ENCODE assay signal across 8 cellular contexts in the genomic region with DNA sequence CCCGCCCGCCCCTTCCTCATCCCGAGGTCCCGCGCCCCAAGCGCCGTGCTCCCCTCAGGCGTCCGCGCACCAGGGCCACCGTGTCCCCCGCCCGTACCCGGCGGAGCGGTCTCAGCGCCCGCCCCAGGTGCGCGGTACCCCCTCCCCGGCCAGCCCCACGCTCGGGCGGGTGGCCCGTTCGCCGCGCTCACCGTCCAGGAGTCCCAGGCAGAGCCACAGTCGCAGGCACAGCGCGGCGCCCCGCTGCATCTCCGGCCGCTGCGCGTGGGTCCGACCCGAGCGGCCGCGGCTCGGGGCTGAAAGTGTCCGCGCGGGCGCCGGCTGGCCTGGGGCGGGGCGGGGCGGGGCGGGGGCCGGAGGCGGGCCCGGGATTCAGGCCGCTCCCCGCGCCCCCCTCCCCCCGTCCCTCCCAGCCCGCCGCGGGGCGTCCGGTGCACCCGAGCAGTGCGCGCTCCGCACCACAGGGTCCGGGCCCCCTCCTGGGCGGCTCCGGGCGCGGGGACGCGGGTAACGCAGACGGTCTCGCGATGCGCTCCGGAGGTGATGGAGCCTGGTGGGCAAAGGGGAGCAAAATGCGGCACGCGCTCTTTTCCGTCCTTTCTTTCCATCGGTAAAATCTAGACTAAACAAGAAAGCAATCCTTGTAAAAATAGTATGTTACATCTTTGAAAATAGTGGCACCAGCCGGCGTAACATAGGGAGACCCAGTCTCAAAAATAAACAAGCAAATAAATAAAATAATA. TPM values are rescaled to one million over a fixed set of nuclear protein-coding genes. Genes with fewer than 3 reads are reported as not detected.
DNase-seq lines count a peak whose midpoint lies in the region; ATAC-seq and TF ChIP-seq lines count a peak whose summit lies in the region.

A gene (minus strand): TSS at position 304 of the 743 bp plus-strand sequence. CDS start 55 bp downstream, at position 249.

- no peak within 1 kb of the TSS for H3K27ac Mint-ChIP-seq in activated CD8-positive, alpha-beta T cell treated with anti-CD3 and anti-CD28 coated beads, Interleukin-2, amount 10 ng/mL, durations not matched to agents 7 days and 5 days

- intact Hi-C loops in sigmoid colon (cut with DNase I): no loop called here

- no peak within 1 kb of the TSS for H3K27ac ChIP-seq in sigmoid colon

- CTCF ChIA-PET in activated CD8-positive, alpha-beta T cell treated with anti-CD3 and anti-CD28 coated beads, Interleukin-2, amount 10 ng/mL, durations not matched to agents 7 days and 5 days (lab: Charles Lee): interaction anchor here (1.4 to 1.6 kb wide), 2 partner anchors 47 to 69 kb away, joined by 3 to 9 read pairs; no protein-coding TSS in a partner anchor

- peaks cover 25 to 70% (median 43%) of the 10 kb centered on the region in 3 donors for H3K27me3 ChIP-seq in sigmoid colon

- H3K4me1 Mint-ChIP-seq in activated CD8-positive, alpha-beta T cell treated with anti-CD3 and anti-CD28 coated beads, Interleukin-2, amount 10 ng/mL, durations not matched to agents 7 days and 5 days (ENCODE audit: low read depth): peaks cover 11% of the 10 kb centered on the region

- no peaks in the 10 kb centered on the region for H3K9me3 ChIP-seq in sigmoid colon

- TF ChIP-seq POLR2A in sigmoid colon (IDR thresholded peaks at IDR 0.05): no peak

- POLR2A ChIA-PET in activated CD8-positive, alpha-beta T cell treated with anti-CD3 and anti-CD28 coated beads, Interleukin-2, amount 10 ng/mL, durations not matched to agents 7 days and 5 days (lab: Charles Lee): no interaction called here

- TF ChIP-seq EP300 in sigmoid colon (IDR thresholded peaks at IDR 0.05): no peak

- no peaks in the 10 kb centered on the region for H3K36me3 ChIP-seq in sigmoid colon

- DNase-seq in GM12864 (ENCODE audit: low read depth): no peak
- no peak for DNase-seq in activated CD8-positive, alpha-beta T cell treated with anti-CD3 and anti-CD28 coated beads, Interleukin-2, amount 10 ng/mL, durations not matched to agents 7 days and 5 days
- DNase-seq in glomerular endothelial cell (ENCODE audit: extremely low read depth, low read depth, low spot score): no peak
- no peak for DNase-seq in sigmoid colon
- DNase-seq in globus pallidus (ENCODE audit: low spot score): no peak
- no peak for DNase-seq in hepatic stellate cell (ENCODE audit: low spot score)
- no peak for DNase-seq in NCI-H2107 (lab: John Stamatoyannopoulos, UW)
- no peak for DNase-seq in KG1 (lab: John Stamatoyannopoulos, UW)

- TF ChIP-seq CTCF in GM12864 (IDR thresholded peaks at IDR 0.05; ENCODE audit: low read depth, low read length, missing control alignments) (no peak), sigmoid colon (IDR thresholded peaks at IDR 0.05) (no peak)

- peaks cover 0 to 19% (median 17%) of the 10 kb centered on the region in 4 donors for H3K4me1 ChIP-seq in sigmoid colon

- ATAC-seq in activated CD8-positive, alpha-beta T cell treated with anti-CD3 and anti-CD28 coated beads, Interleukin-2, amount 10 ng/mL, durations not matched to agents 7 days and 5 days: peak; percentile 47

- H3K9me3 Mint-ChIP-seq in activated CD8-positive, alpha-beta T cell treated with anti-CD3 and anti-CD28 coated beads, Interleukin-2, amount 10 ng/mL, durations not matched to agents 7 days and 5 days (ENCODE audit: insufficient read depth): no peaks in the 10 kb centered on the region

- peaks cover 40% of the 10 kb centered on the region for H3K27me3 Mint-ChIP-seq in activated CD8-positive, alpha-beta T cell treated with anti-CD3 and anti-CD28 coated beads, Interleukin-2, amount 10 ng/mL, durations not matched to agents 7 days and 5 days (ENCODE audit: low read depth)

- 1 to 2% methylated on average over 89 of the region's 89 CpGs for WGBS in sigmoid colon, 2 donors

- H3K36me3 Mint-ChIP-seq in activated CD8-positive, alpha-beta T cell treated with anti-CD3 and anti-CD28 coated beads, Interleukin-2, amount 10 ng/mL, durations not matched to agents 7 days and 5 days (ENCODE audit: low read depth): no peaks in the 10 kb centered on the region

- peak within 1 kb of the TSS; percentile 32 for H3K4me3 ChIP-seq in GM12864 (ENCODE audit: low read depth, low read length)
- H3K4me3 ChIP-seq in sigmoid colon: peak within 1 kb of the TSS in 3 of 4 donors; percentile 33 to 50 (median 47)

- peak within 1 kb of the TSS; percentile 77 for H3K4me3 Mint-ChIP-seq in activated CD8-positive, alpha-beta T cell treated with anti-CD3 and anti-CD28 coated beads, Interleukin-2, amount 10 ng/mL, durations not matched to agents 7 days and 5 days

RNA-seq across cellular contexts. Expression of the gene that starts here (rescaled TPM):
- 1 to 10 TPM in 1 of 2 experiments, under 1 TPM in 1; 0.90 to 1.6 TPM for total RNA-seq in activated CD8-positive, alpha-beta T cell treated with anti-CD3 and anti-CD28 coated beads, Interleukin-2, amount 10 ng/mL, durations not matched to agents 7 days and 5 days
- total RNA-seq in glomerular endothelial cell (97.3 and 203 TPM in 2 replicates), sigmoid colon (10 to 100 TPM in 1 of 4 donors, 1 to 10 TPM in 3; 5.3 to 16.9 (median 8.6) TPM)
- 1 to 10 TPM in 1 of 3 donors, under 1 TPM in 2; 0.23 to 6.2 (median 0.60) TPM for polyA plus RNA-seq in sigmoid colon
